10 cellular contexts compared by ENCODE assay signal in genomic region chr10:101224910-101225823, GRCh38. TPM values are rescaled to one million over a fixed set of nuclear protein-coding genes. Genes with fewer than 3 reads are reported as not detected.
DNase-seq lines count a peak whose midpoint lies in the region; ATAC-seq and TF ChIP-seq lines count a peak whose summit lies in the region.
"Had no signal": no experiment of that assay in that cellular context is flagged by ENCODE, and none has a peak within 500 bp of the region (broad histone marks: within the 10 kb centered on the region; RNA-seq: fewer than 3 reads in every experiment).

No MANE protein-coding gene starts in this region.

- H3K36me3 ChIP-seq in HUES6 (ENCODE audit: control insufficient read depth, insufficient read depth, low read length), result no peaks in the 10 kb centered on the region
- H3K36me3 ChIP-seq: cardiac muscle cell, transverse colon, WERI-Rb-1 had no signal

- H3K27ac ChIP-seq in HUES6 (ENCODE audit: low read depth, low read length), result no peak overlapping the region
- H3K27ac ChIP-seq: cardiac muscle cell, transverse colon, WERI-Rb-1 had no signal

- H3K27ac Mint-ChIP-seq in chondrocyte (ENCODE audit: unreplicated experiment), result no peak overlapping the region
- no peak overlapping the region for H3K27ac Mint-ChIP-seq in osteocyte (ENCODE audit: unreplicated experiment)

- H3K4me1 Mint-ChIP-seq in chondrocyte (ENCODE audit: low read depth) (peaks cover 31% of the 10 kb centered on the region), osteocyte (ENCODE audit: unreplicated experiment) (peaks cover 33% of the 10 kb centered on the region)

- peaks cover 42% of the 10 kb centered on the region for H3K4me1 ChIP-seq in HUES6 (ENCODE audit: control insufficient read depth, insufficient read depth, low read length)

- peak overlapping the region; percentile 16; the same call in 1 of the 2 replicates for H3K4me3 ChIP-seq in HUES6 (ENCODE audit: low read depth, low read length)
- H3K4me3 ChIP-seq: cardiac muscle cell had no signal

- H3K9ac ChIP-seq in HUES6 (ENCODE audit: low read length), result no peak overlapping the region

- H3K9me3 Mint-ChIP-seq in chondrocyte (ENCODE audit: low read depth), result no peaks in the 10 kb centered on the region
- H3K9me3 Mint-ChIP-seq in osteocyte (ENCODE audit: unreplicated experiment), result no peaks in the 10 kb centered on the region

- no peak for ATAC-seq in GM18861 (IDR thresholded peaks at IDR 0.05; ENCODE audit: unreplicated experiment)

- H3K27me3 ChIP-seq in HUES6 (ENCODE audit: control insufficient read depth, insufficient read depth, low read length), result peaks cover 100% of the 10 kb centered on the region

- TF ChIP-seq CTCF in chondrocyte (IDR thresholded peaks at IDR 0.05) (no peak), osteocyte (IDR thresholded peaks at IDR 0.05) (no peak)

- H3K36me3 Mint-ChIP-seq in chondrocyte (ENCODE audit: low read depth) (peaks cover 3% of the 10 kb centered on the region), osteocyte (ENCODE audit: unreplicated experiment) (peaks cover 2% of the 10 kb centered on the region)

- no peaks in the 10 kb centered on the region for H3K9me3 ChIP-seq in HUES6 (ENCODE audit: control insufficient read depth, insufficient read depth, low read depth, low read length)
- H3K9me3 ChIP-seq: transverse colon had no signal

- H3K4me3 Mint-ChIP-seq in chondrocyte (ENCODE audit: unreplicated experiment), result peak overlapping the region; percentile 33
- H3K4me3 Mint-ChIP-seq in osteocyte (ENCODE audit: unreplicated experiment), result peak overlapping the region; percentile 60

- DNase-seq in Daoy (ENCODE audit: low read depth) (peak; percentile 48), chondrocyte (ENCODE audit: low spot score) (no peak), osteocyte (ENCODE audit: extremely low spot score, unreplicated experiment) (no peak), NCI-H1930 (lab: John Stamatoyannopoulos, UW) (no peak), NCI-H2171 treated with DMSO at 0.1 percent for 48 hours (lab: John Stamatoyannopoulos, UW) (no peak)
- DNase-seq: transverse colon, WERI-Rb-1 had no signal

- peaks cover 65% of the 10 kb centered on the region for H3K27me3 Mint-ChIP-seq in chondrocyte (ENCODE audit: low read depth)
- H3K27me3 Mint-ChIP-seq in osteocyte (ENCODE audit: unreplicated experiment), result peaks cover 69% of the 10 kb centered on the region

RNA-seq across cellular contexts. Expression of gene LBX1, which starts 4.1 kb away (rescaled TPM):
- 0.06 TPM in 1 of 2 replicates, not detected in the other for total RNA-seq in Daoy (2014; rRNA removed; shearing (Covaris generic))
- total RNA-seq in chondrocyte (not detected in 3 replicates), osteocyte (not detected in 2 replicates)
- total RNA-seq: cardiac muscle cell, transverse colon had no signal
